In genomic region chr11:34098813-34099212, GRCh38 we compare ENCODE assay signal across 1 cellular context.
TF ChIP-seq lines count a peak whose summit lies in the region.

No MANE protein-coding gene starts in this region.

TF ChIP-seq in HepG2, 621 proteins besides CTCF, POLR2A, EP300 and RAD21:
- TF ChIP-seq ADNP (CRISPR knock-in tag; IDR thresholded peaks at IDR 0.05) (no peak), ZKSCAN1 (IDR thresholded peaks at IDR 0.05; ENCODE audit: low read length) (peak; percentile 64)
